20 cellular contexts compared by ENCODE assay signal in genomic region chr16:19027416-19027815, GRCh38. TPM values are rescaled to one million over a fixed set of nuclear protein-coding genes. Genes with fewer than 3 reads are reported as not detected.
DNase-seq lines count a peak whose midpoint lies in the region; ATAC-seq lines count a peak whose summit lies in the region.
"Had no signal": no experiment of that assay in that cellular context is flagged by ENCODE, and none has a peak within 500 bp of the region (broad histone marks: within the 10 kb centered on the region; RNA-seq: fewer than 3 reads in every experiment).

No MANE protein-coding gene starts in this region.

- intact Hi-C loops in Right ventricle myocardium superior (cut with DNase I), result no loop called here
- intact Hi-C loops in Right ventricle myocardium inferior (cut with DNase I), result no loop called here

- H3K27me3 ChIP-seq in duodenal mucosa (ENCODE audit: control insufficient read depth in 1 of 2, insufficient read depth in 2 of 2, low read length in 2 of 2) (no peaks in the 10 kb centered on the region), muscle layer of duodenum (ENCODE audit: low read depth, low read length) (no peaks in the 10 kb centered on the region), MG63 (no peaks in the 10 kb centered on the region)

- H3K27ac ChIP-seq in duodenal mucosa (ENCODE audit: low read depth, low read length) (peak overlapping the region; percentile 41), muscle layer of duodenum (ENCODE audit: low read length) (peak overlapping the region; percentile 26)
- H3K27ac ChIP-seq: 22Rv1, A549, C4-2B had no signal

- H3K4me1 ChIP-seq in duodenal mucosa (ENCODE audit: control insufficient read depth in 1 of 2, insufficient read depth in 2 of 2, low read length in 2 of 2) (peaks cover 7 to 8% of the 10 kb centered on the region in 2 donors), muscle layer of duodenum (ENCODE audit: control insufficient read depth in 1 of 2, insufficient read depth in 2 of 2, low read length in 2 of 2) (no peaks in the 10 kb centered on the region)
- H3K4me1 ChIP-seq: A549 had no signal

- H3K9me3 ChIP-seq in duodenal mucosa (ENCODE audit: control insufficient read depth in 1 of 2, low read length in 2 of 2) (no peaks in the 10 kb centered on the region), muscle layer of duodenum (ENCODE audit: control insufficient read depth in 1 of 2, low read length in 2 of 2) (no peaks in the 10 kb centered on the region), MG63 (no peaks in the 10 kb centered on the region)
- H3K9me3 ChIP-seq: A549 had no signal

- no peak overlapping the region for H3K9ac ChIP-seq in duodenal mucosa (ENCODE audit: low read depth in 1 of 2, low read length in 2 of 2)

- H3K4me3 ChIP-seq in duodenal mucosa (ENCODE audit: low read depth in 1 of 2, low read length in 2 of 2) (no peak overlapping the region), muscle layer of duodenum (ENCODE audit: low read depth in 1 of 2, low read length in 2 of 2) (no peak overlapping the region), MG63 (no peak overlapping the region)
- H3K4me3 ChIP-seq: A549 had no signal

- ATAC-seq in Right ventricle myocardium superior (ENCODE audit: poor library complexity) (peak; percentile 62), Right ventricle myocardium inferior (no peak)
- ATAC-seq: A549, HCT116 had no signal

- DNase-seq in Right ventricle myocardium superior (no peak), Right ventricle myocardium inferior (ENCODE audit: missing footprints) (no peak), pons (ENCODE audit: low spot score) (no peak), NCI-H1092 (lab: John Stamatoyannopoulos, UW) (no peak), MG63 (no peak)
- DNase-seq: AML-193; CD4-positive, alpha-beta T cell; DMS153; DMS79; GDM1; GOT3; H7; HFFc6; IMR-90 had no signal

- peaks cover 3 to 5% of the 10 kb centered on the region in 2 donors for H3K36me3 ChIP-seq in duodenal mucosa (ENCODE audit: control insufficient read depth in 1 of 2, insufficient read depth in 2 of 2, low read length in 2 of 2)
- no peaks in the 10 kb centered on the region for H3K36me3 ChIP-seq in muscle layer of duodenum (ENCODE audit: control insufficient read depth in 1 of 2, insufficient read depth in 2 of 2, low read length in 2 of 2)
- H3K36me3 ChIP-seq in MG63, result peaks cover 34% of the 10 kb centered on the region

RNA-seq across cellular contexts. Expression of gene COQ7, which starts 40.0 kb away (rescaled TPM):
- total RNA-seq in Right ventricle myocardium superior (39.4 TPM), Right ventricle myocardium inferior (40.4 TPM)
- 21.8 and 28.3 TPM in 2 replicates for total RNA-seq in MG63 (2014; rRNA removed; shearing (Covaris generic); ENCODE audit: low replicate concordance)

RNA-seq across cellular contexts. Expression of gene TMC7, which starts 43.7 kb away (rescaled TPM):
- total RNA-seq in Right ventricle myocardium superior, result 0.67 TPM
- total RNA-seq in Right ventricle myocardium inferior, result 1.3 TPM
- total RNA-seq in MG63 (2014; rRNA removed; shearing (Covaris generic); ENCODE audit: low replicate concordance), result 6.2 and 6.9 TPM in 2 replicates
- total RNA-seq: CD4-positive, alpha-beta T cell had no signal
